ENCODE assay signal across 9 cellular contexts in genomic region chr1:110340207-110340468, GRCh38. TPM values are rescaled to one million over a fixed set of nuclear protein-coding genes. Genes with fewer than 3 reads are reported as not detected.
DNase-seq lines count a peak whose midpoint lies in the region; ATAC-seq, FAIRE-seq and TF ChIP-seq lines count a peak whose summit lies in the region.
"Had no signal": no experiment of that assay in that cellular context is flagged by ENCODE, and none has a peak within 500 bp of the region (broad histone marks: within the 10 kb centered on the region; RNA-seq: fewer than 3 reads in every experiment).

No MANE protein-coding gene starts in this region.

- TF ChIP-seq POLR2A in endothelial cell of umbilical vein (IDR thresholded peaks at IDR 0.05; ENCODE audit: low read depth, low read length): no peak

- TSS peak; percentile 19 for BruUV-seq in endothelial cell of umbilical vein (replicated peaks; lab: Mats Ljungman, UMichigan)

- POLR2A ChIA-PET in endothelial cell of umbilical vein (lab: Charles Lee): no interaction called here

- H3K79me2 ChIP-seq in endothelial cell of umbilical vein (ENCODE audit: control insufficient read depth, insufficient read depth, low read length) (peaks cover 58% of the 10 kb centered on the region), neural cell (replicated peaks; ENCODE audit: insufficient read depth, low read length) (peaks cover 52% of the 10 kb centered on the region)

- no peaks in the 10 kb centered on the region for H3K27me3 Mint-ChIP-seq in IgD-negative memory B cell

- TF ChIP-seq EP300 in neural cell (conservative IDR thresholded peaks at IDR 0.05; ENCODE audit: poor library complexity, severe bottlenecking): no peak

- H3K9ac ChIP-seq in BLaER1 treated with 17β-estradiol and CSF1 and Interleukin-3, amounts not matched to agents 10 nM and 100 nM: peak overlapping the region; percentile 92 to 99 (median 98)
- H3K9ac ChIP-seq in endothelial cell of umbilical vein (replicated peaks; ENCODE audit: extremely low read depth, insufficient read depth, low read length) (peak overlapping the region; percentile 88), neural cell (ENCODE audit: low read length) (peak overlapping the region; percentile 80)

- H2AFZ ChIP-seq in endothelial cell of umbilical vein (ENCODE audit: low read depth, low read length) (no peak overlapping the region), neural cell (ENCODE audit: low read depth, low read length) (no peak overlapping the region)

- peaks cover 53 to 56% (median 55%) of the 10 kb centered on the region in 11 experiments for H4K20me1 ChIP-seq in BLaER1 treated with 17β-estradiol and CSF1 and Interleukin-3, amounts not matched to agents 10 nM and 100 nM
- H4K20me1 ChIP-seq in endothelial cell of umbilical vein (replicated peaks; ENCODE audit: control insufficient read depth, extremely low read depth, insufficient read depth, low read length): peaks cover 10% of the 10 kb centered on the region
- peaks cover 4% of the 10 kb centered on the region for H4K20me1 ChIP-seq in neural cell (ENCODE audit: insufficient read depth)

- TF ChIP-seq CTCF in endothelial cell of umbilical vein (IDR thresholded peaks at IDR 0.05; ENCODE audit: extremely low read depth in 1 of 2, insufficient read depth in 1 of 2, low read depth in 1 of 2, low read length in 2 of 2) (no peak), neural cell (IDR thresholded peaks at IDR 0.05; ENCODE audit: poor library complexity, severe bottlenecking) (no peak)

- H3K9me1 ChIP-seq in endothelial cell of umbilical vein (replicated peaks; ENCODE audit: control insufficient read depth, extremely low read depth, insufficient read depth, low read length): no peaks in the 10 kb centered on the region

- H3K9me2 ChIP-seq in neural cell (ENCODE audit: insufficient read depth, low read length): no peaks in the 10 kb centered on the region

- peak overlapping the region; percentile 75 to 99 (median 98); a peak in 21 of 22 replicates for H3K27ac ChIP-seq in BLaER1 treated with 17β-estradiol and CSF1 and Interleukin-3, amounts not matched to agents 10 nM and 100 nM
- H3K27ac ChIP-seq in endothelial cell of umbilical vein (ENCODE audit: insufficient read depth, low read depth, low read length) (no peak overlapping the region), neural cell (ENCODE audit: low read length) (peak overlapping the region; percentile 83)

- peak overlapping the region; percentile 78 to 97 (median 95) for H3K4me2 ChIP-seq in BLaER1 treated with 17β-estradiol and CSF1 and Interleukin-3, amounts not matched to agents 10 nM and 100 nM
- H3K4me2 ChIP-seq in endothelial cell of umbilical vein (ENCODE audit: insufficient read depth, low read length) (peak overlapping the region; percentile 77), neural cell (ENCODE audit: low read length) (peak overlapping the region; percentile 72)

- TF ChIP-seq RAD21 in neural cell (conservative IDR thresholded peaks at IDR 0.05): no peak

- CTCF ChIA-PET in endothelial cell of umbilical vein (lab: Charles Lee): interaction anchor here (1.0 to 5.5 kb wide), 6 partner anchors 27 to 156 kb away, joined by 3 to 80 read pairs (median 12); partner anchors contain the start of gene KCNC4

- intact Hi-C loops in endothelial cell of umbilical vein (cut with micrococcal nuclease): no loop called here

- no peaks in the 10 kb centered on the region for H3K9me3 Mint-ChIP-seq in IgD-negative memory B cell

- DNase-seq in endothelial cell of umbilical vein (ENCODE audit: low read depth, low spot score): no peak
- no peak for DNase-seq in DMS153 treated with DMSO at 0.1 percent for 48 hours (lab: John Stamatoyannopoulos, UW; ENCODE audit: unreplicated experiment)
- no peak for DNase-seq in activated T-cell treated with anti-CD3 and anti-CD28 coated beads, Interleukin-2, amount 50 U/mL, for 48 hours

- H3F3A ChIP-seq in neural cell (ENCODE audit: insufficient read depth, low read length, poor library complexity, severe bottlenecking): no peaks in the 10 kb centered on the region

- H3K4me1 Mint-ChIP-seq in IgD-negative memory B cell: peaks cover 15 to 52% (median 47%) of the 10 kb centered on the region in 3 donors

- dilution Hi-C loops in endothelial cell of umbilical vein (cut with MboI; ENCODE audit: extremely low pct_ligation_motif_present, low sequenced_read_pairs): no loop called here

- peaks cover 30 to 51% (median 48%) of the 10 kb centered on the region in 11 experiments for H3K36me3 ChIP-seq in BLaER1 treated with 17β-estradiol and CSF1 and Interleukin-3, amounts not matched to agents 10 nM and 100 nM
- H3K36me3 ChIP-seq in endothelial cell of umbilical vein (ENCODE audit: control insufficient read depth in 2 of 2, extremely low read depth in 1 of 2, insufficient read depth in 2 of 2, low read length in 2 of 2) (peaks cover 8% of the 10 kb centered on the region in 2 experiments), neural cell (ENCODE audit: insufficient read depth, low read length) (peaks cover 3% of the 10 kb centered on the region)

- no peaks in the 10 kb centered on the region for H3K9me3 ChIP-seq in BLaER1 treated with 17β-estradiol and CSF1 and Interleukin-3, amounts not matched to agents 10 nM and 100 nM (replicated peaks in 1 of 11)
- H3K9me3 ChIP-seq in endothelial cell of umbilical vein (replicated peaks; ENCODE audit: control insufficient read depth, insufficient read depth, low read length): no peaks in the 10 kb centered on the region
- no peaks in the 10 kb centered on the region for H3K9me3 ChIP-seq in neural cell (ENCODE audit: low read length)

- no peaks in the 10 kb centered on the region for H3K27me3 ChIP-seq in BLaER1 treated with 17β-estradiol and CSF1 and Interleukin-3, amounts not matched to agents 10 nM and 100 nM
- H3K27me3 ChIP-seq in endothelial cell of umbilical vein (ENCODE audit: control insufficient read depth in 2 of 2, insufficient read depth in 2 of 2, low read length in 2 of 2) (no peaks in the 10 kb centered on the region), neural cell (ENCODE audit: insufficient read depth, low read depth, low read length) (no peaks in the 10 kb centered on the region)

- H3K4me1 ChIP-seq in BLaER1 treated with 17β-estradiol and CSF1 and Interleukin-3, amounts not matched to agents 10 nM and 100 nM: peaks cover 49 to 70% (median 63%) of the 10 kb centered on the region in 10 experiments
- H3K4me1 ChIP-seq in endothelial cell of umbilical vein (ENCODE audit: control insufficient read depth, extremely low read depth, insufficient read depth, low read length): peaks cover 37% of the 10 kb centered on the region

- H3K36me3 Mint-ChIP-seq in IgD-negative memory B cell: peaks cover 8% of the 10 kb centered on the region

- ATAC-seq in HG03108 (IDR thresholded peaks at IDR 0.05; ENCODE audit: unreplicated experiment) (no peak), GM18517 (IDR thresholded peaks at IDR 0.05; ENCODE audit: unreplicated experiment) (no peak)

- peak overlapping the region in 2 of 3 donors; percentile 28 to 81 for H3K27ac Mint-ChIP-seq in IgD-negative memory B cell

- FAIRE-seq in endothelial cell of umbilical vein (lab: Jason Lieb, UNC): no peak
- FAIRE-seq: islet of Langerhans had no signal

- H3K4me3 Mint-ChIP-seq in IgD-negative memory B cell: no peak overlapping the region

- peak overlapping the region; percentile 72 to 96 (median 90) for H3K4me3 ChIP-seq in BLaER1 treated with 17β-estradiol and CSF1 and Interleukin-3, amounts not matched to agents 10 nM and 100 nM
- peak overlapping the region; percentile 62 to 91 (median 83) for H3K4me3 ChIP-seq in endothelial cell of umbilical vein (replicated peaks in 1 of 3; ENCODE audit: insufficient read depth in 1 of 3, low read depth in 1 of 3, low read length in 3 of 3)
- peak overlapping the region; percentile 79 for H3K4me3 ChIP-seq in neural cell (ENCODE audit: low read length)

TF ChIP-seq in endothelial cell of umbilical vein, 7 proteins besides CTCF, POLR2A, EP300 and RAD21 (continues in another document):
- TF ChIP-seq MYC (IDR thresholded peaks at IDR 0.05; ENCODE audit: low read depth, low read length) (no peak), FOS (IDR thresholded peaks at IDR 0.05; ENCODE audit: borderline replicate concordance, insufficient read depth, low read length) (no peak), EZH2 (IDR thresholded peaks at IDR 0.05; ENCODE audit: borderline replicate concordance, low read depth, low read length, severe bottlenecking) (no peak), GATA2 (IDR thresholded peaks at IDR 0.05; ENCODE audit: insufficient read depth, insufficient read length, low read depth, low read length) (no peak)

TF ChIP-seq in neural cell, 6 proteins besides CTCF, POLR2A, EP300 and RAD21 (continues in another document):
- TF ChIP-seq MXI1 (conservative IDR thresholded peaks at IDR 0.05; ENCODE audit: poor library complexity, severe bottlenecking): no peak

RNA-seq across cellular contexts. Expression of gene RBM15, which starts 1.0 kb away (rescaled TPM):
- polyA plus RNA-seq in IgD-negative memory B cell (16.9 TPM), endothelial cell of umbilical vein (7.3 and 8.5 TPM in 2 replicates), neural cell (8.1 and 9.0 TPM in 2 replicates)
- total RNA-seq in endothelial cell of umbilical vein: 26.9 and 29.5 TPM in 2 replicates
- polyA plus RNA-seq in endothelial cell of umbilical vein (2011; cell fraction: cytosol; rRNA removed): 7.7 and 7.8 TPM in 2 replicates
- polyA plus RNA-seq in endothelial cell of umbilical vein (2011; cell fraction: nucleus; rRNA removed): 16.0 and 17.9 TPM in 2 replicates
- 3.9 and 5.5 TPM in 2 replicates for polyA plus RNA-seq in endothelial cell of umbilical vein (2012)
- polyA minus RNA-seq in endothelial cell of umbilical vein (68.5 and 70.8 TPM in 2 replicates), neural cell (74.3 and 78.1 TPM in 2 replicates)
- 44.8 TPM for polyA minus RNA-seq in endothelial cell of umbilical vein (2011; cell fraction: cytosol; rRNA and poly(A)+ RNA removed)
- 66.8 and 80.4 TPM in 2 replicates for polyA minus RNA-seq in endothelial cell of umbilical vein (2011; cell fraction: nucleus; rRNA and poly(A)+ RNA removed)

RNA-seq across cellular contexts. Expression of gene SLC16A4, which starts 50.7 kb away (rescaled TPM):
- polyA plus RNA-seq in IgD-negative memory B cell (3.6 TPM), endothelial cell of umbilical vein (6.3 and 7.2 TPM in 2 replicates), neural cell (0.50 and 1.2 TPM in 2 replicates)
- total RNA-seq in endothelial cell of umbilical vein: 2.1 and 2.8 TPM in 2 replicates
- polyA plus RNA-seq in endothelial cell of umbilical vein (2011; cell fraction: cytosol; rRNA removed): 3.4 and 3.9 TPM in 2 replicates
- 2.3 and 2.7 TPM in 2 replicates for polyA plus RNA-seq in endothelial cell of umbilical vein (2011; cell fraction: nucleus; rRNA removed)
- polyA plus RNA-seq in endothelial cell of umbilical vein (2012): 3.0 and 6.4 TPM in 2 replicates
- polyA minus RNA-seq in endothelial cell of umbilical vein (13.8 and 15.8 TPM in 2 replicates), neural cell (0.46 and 0.49 TPM in 2 replicates)
- polyA minus RNA-seq in endothelial cell of umbilical vein (2011; cell fraction: cytosol; rRNA and poly(A)+ RNA removed): not detected
- 2.0 and 4.2 TPM in 2 replicates for polyA minus RNA-seq in endothelial cell of umbilical vein (2011; cell fraction: nucleus; rRNA and poly(A)+ RNA removed)
